Comparison of ENCODE assay signal across 13 cellular contexts in genomic region chr16:81780350-81780749, GRCh38. TPM values are rescaled to one million over a fixed set of nuclear protein-coding genes. Genes with fewer than 3 reads are reported as not detected.
A peak's percentile ranks its signal among the peaks of the same experiment; 100 is the strongest.
DNase-seq lines count a peak whose midpoint lies in the region; ATAC-seq and TF ChIP-seq lines count a peak whose summit lies in the region.
"Had no signal": no experiment of that assay in that cellular context is flagged by ENCODE, and none has a peak within 500 bp of the region (broad histone marks: within the 10 kb centered on the region; RNA-seq: fewer than 3 reads in every experiment).

No MANE protein-coding gene starts in this region.

- H3K4me1 ChIP-seq in left ventricle myocardium inferior: peaks cover 22% of the 10 kb centered on the region
- H3K4me1 ChIP-seq in mononuclear cell (ENCODE audit: insufficient read depth, low read length): peaks cover 53% of the 10 kb centered on the region

- H3K36me3 Mint-ChIP-seq in activated T-helper 1 cell treated with anti-CD3 and anti-CD28 coated beads, Interleukin-12 subunit alpha, Interleukin-12 subunit beta, Interleukin-2, Interleukin-4 antibody, amounts not matched to agents 30 ng/mL and 10 ng/mL and 1 ng/mL, durations not matched to agents 14 hours and 24 hours and 36 hours (ENCODE audit: low read depth): peaks cover 1% of the 10 kb centered on the region
- H3K36me3 Mint-ChIP-seq: CD4-positive, CD25-positive, alpha-beta regulatory T cell had no signal

- H3K4me3 Mint-ChIP-seq in activated T-helper 1 cell treated with anti-CD3 and anti-CD28 coated beads, Interleukin-12 subunit alpha, Interleukin-12 subunit beta, Interleukin-2, Interleukin-4 antibody, amounts not matched to agents 30 ng/mL and 10 ng/mL and 1 ng/mL, durations not matched to agents 14 hours and 24 hours and 36 hours: peak overlapping the region; percentile 86

- H3K9me3 ChIP-seq in left ventricle myocardium inferior (replicated peaks): no peaks in the 10 kb centered on the region
- H3K9me3 ChIP-seq in mononuclear cell (ENCODE audit: low read depth, low read length): no peaks in the 10 kb centered on the region

- H3K36me3 ChIP-seq in left ventricle myocardium inferior: no peaks in the 10 kb centered on the region
- H3K36me3 ChIP-seq: SJSA1 had no signal

- H3K9me3 Mint-ChIP-seq in activated T-helper 1 cell treated with anti-CD3 and anti-CD28 coated beads, Interleukin-12 subunit alpha, Interleukin-12 subunit beta, Interleukin-2, Interleukin-4 antibody, amounts not matched to agents 30 ng/mL and 10 ng/mL and 1 ng/mL, durations not matched to agents 14 hours and 24 hours and 36 hours: no peaks in the 10 kb centered on the region
- H3K9me3 Mint-ChIP-seq: CD4-positive, CD25-positive, alpha-beta regulatory T cell had no signal

- no peak overlapping the region for H3K27ac ChIP-seq in left ventricle myocardium inferior (replicated peaks)
- H3K27ac ChIP-seq: SJSA1 had no signal

- H3K27me3 ChIP-seq in left ventricle myocardium inferior (ENCODE audit: low read depth): peaks cover 22% of the 10 kb centered on the region
- H3K27me3 ChIP-seq in mononuclear cell (ENCODE audit: insufficient read depth, low read length): no peaks in the 10 kb centered on the region

- DNase-seq in left ventricle myocardium inferior (no peak), left ventricle myocardium superior (no peak), NCI-H748 (lab: John Stamatoyannopoulos, UW; ENCODE audit: unreplicated experiment) (no peak), epidermal melanocyte (ENCODE audit: insufficient read length, low spot score) (no peak), cerebellar cortex (ENCODE audit: low spot score) (no peak)
- DNase-seq in activated T-helper 1 cell treated with anti-CD3 and anti-CD28 coated beads, Interleukin-12 subunit alpha, Interleukin-12 subunit beta, Interleukin-2, Interleukin-4 antibody, amounts not matched to agents 30 ng/mL and 10 ng/mL and 1 ng/mL, durations not matched to agents 14 hours and 24 hours and 36 hours (ENCODE audit: low spot score): no peak
- DNase-seq in stimulated activated CD4-positive, alpha-beta T cell treated with anti-CD3 and anti-CD28 coated beads, Interleukin-12 subunit alpha, Interleukin-12 subunit beta, amount 100 ng/mL, for 4 hours: no peak
- DNase-seq: effector memory CD4-positive, alpha-beta T cell; islet precursor cell; NCI-H2081 treated with DMSO at 0.1 percent for 48 hours had no signal

- TF ChIP-seq CTCF in left ventricle myocardium inferior (IDR thresholded peaks at IDR 0.05; ENCODE audit: borderline replicate concordance): no peak

- H3K4me3 ChIP-seq in left ventricle myocardium inferior: peak overlapping the region; percentile 81
- H3K4me3 ChIP-seq in mononuclear cell (ENCODE audit: low read length): peak overlapping the region; percentile 72

- H3K4me1 Mint-ChIP-seq in activated T-helper 1 cell treated with anti-CD3 and anti-CD28 coated beads, Interleukin-12 subunit alpha, Interleukin-12 subunit beta, Interleukin-2, Interleukin-4 antibody, amounts not matched to agents 30 ng/mL and 10 ng/mL and 1 ng/mL, durations not matched to agents 14 hours and 24 hours and 36 hours (ENCODE audit: low read depth): peaks cover 19% of the 10 kb centered on the region

- no peak for ATAC-seq in left ventricle myocardium superior

- intact Hi-C loops in left ventricle myocardium inferior (cut with micrococcal nuclease) (no loop called here), left ventricle myocardium superior (cut with micrococcal nuclease) (no loop called here)
- intact Hi-C loops in activated T-helper 1 cell treated with anti-CD3 and anti-CD28 coated beads, Interleukin-12 subunit alpha, Interleukin-12 subunit beta, Interleukin-2, Interleukin-4 antibody, amounts not matched to agents 30 ng/mL and 10 ng/mL and 1 ng/mL, durations not matched to agents 14 hours and 24 hours and 36 hours (cut with micrococcal nuclease): no loop called here

- H3K27ac Mint-ChIP-seq in activated T-helper 1 cell treated with anti-CD3 and anti-CD28 coated beads, Interleukin-12 subunit alpha, Interleukin-12 subunit beta, Interleukin-2, Interleukin-4 antibody, amounts not matched to agents 30 ng/mL and 10 ng/mL and 1 ng/mL, durations not matched to agents 14 hours and 24 hours and 36 hours: no peak overlapping the region

- peaks cover 42% of the 10 kb centered on the region for H3K27me3 Mint-ChIP-seq in activated T-helper 1 cell treated with anti-CD3 and anti-CD28 coated beads, Interleukin-12 subunit alpha, Interleukin-12 subunit beta, Interleukin-2, Interleukin-4 antibody, amounts not matched to agents 30 ng/mL and 10 ng/mL and 1 ng/mL, durations not matched to agents 14 hours and 24 hours and 36 hours (ENCODE audit: insufficient read depth)

RNA-seq across cellular contexts. Expression of gene PLCG2, which starts 1.3 kb away (rescaled TPM):
- total RNA-seq in left ventricle myocardium inferior (5.6 TPM), left ventricle myocardium superior (5.2 TPM), mononuclear cell (31.9 TPM)
- total RNA-seq in activated T-helper 1 cell treated with anti-CD3 and anti-CD28 coated beads, Interleukin-12 subunit alpha, Interleukin-12 subunit beta, Interleukin-2, Interleukin-4 antibody, amounts not matched to agents 30 ng/mL and 10 ng/mL and 1 ng/mL, durations not matched to agents 14 hours and 24 hours and 36 hours: 12.9 and 13.7 TPM in 2 replicates
